In genomic region chr2:64462171-64462570, GRCh38 we compare ENCODE assay signal across 20 cellular contexts. TPM values are rescaled to one million over a fixed set of nuclear protein-coding genes. Genes with fewer than 3 reads are reported as not detected.
DNase-seq lines count a peak whose midpoint lies in the region; ATAC-seq and TF ChIP-seq lines count a peak whose summit lies in the region.
"Had no signal": no experiment of that assay in that cellular context is flagged by ENCODE, and none has a peak within 500 bp of the region (broad histone marks: within the 10 kb centered on the region; RNA-seq: fewer than 3 reads in every experiment).

No MANE protein-coding gene starts in this region.

- H3K27ac Mint-ChIP-seq in type B pancreatic cell, result peak overlapping the region; percentile 19
- H3K27ac Mint-ChIP-seq: CD4-positive, alpha-beta T cell; CD8-positive, alpha-beta memory T cell; HFFc6 had no signal

- no peaks in the 10 kb centered on the region for H3K27me3 Mint-ChIP-seq in type B pancreatic cell
- H3K27me3 Mint-ChIP-seq: CD4-positive, alpha-beta T cell had no signal

- H3K27ac ChIP-seq in A673 (ENCODE audit: low read depth, low read length, poor library complexity, severe bottlenecking), result peak overlapping the region; percentile 51
- H3K27ac ChIP-seq in HEK293 (ENCODE audit: extremely low read depth, low read depth, low read length), result no peak overlapping the region
- H3K27ac ChIP-seq in neutrophil, result peak overlapping the region; percentile 46
- H3K27ac ChIP-seq: BLaER1 treated with 17β-estradiol and CSF1 and Interleukin-3, amounts not matched to agents 10 nM and 100 nM; GM23248 had no signal

- TF ChIP-seq CTCF in A673 (conservative IDR thresholded peaks at IDR 0.05; ENCODE audit: low read depth, low read length) (no peak), HEK293 (tag by site-specific recombination; IDR thresholded peaks at IDR 0.05) (no peak), neutrophil (IDR thresholded peaks at IDR 0.05) (no peak), type B pancreatic cell (conservative IDR thresholded peaks at IDR 0.05) (no peak)

- H3K36me3 ChIP-seq in A673 (ENCODE audit: insufficient read depth, low read length, poor library complexity, severe bottlenecking), result no peaks in the 10 kb centered on the region
- peaks cover 20 to 31% of the 10 kb centered on the region in 2 experiments for H3K36me3 ChIP-seq in HEK293 (ENCODE audit: control insufficient read depth in 2 of 2, insufficient read depth in 1 of 2, low read length in 2 of 2)
- H3K36me3 ChIP-seq in neutrophil, result peaks cover 14% of the 10 kb centered on the region
- H3K36me3 ChIP-seq: BE2C; BLaER1 treated with 17β-estradiol and CSF1 and Interleukin-3, amounts not matched to agents 10 nM and 100 nM had no signal

- intact Hi-C loops in A673 (cut with micrococcal nuclease; ENCODE audit: unreplicated experiment) (no loop called here), Right ventricle myocardium inferior (cut with DNase I) (no loop called here)

- no TSS peak for BruUV-seq in A673 (replicated peaks; lab: Mats Ljungman, UMichigan)

- no peak overlapping the region for H3K4me3 Mint-ChIP-seq in type B pancreatic cell
- H3K4me3 Mint-ChIP-seq: CD14-positive monocyte; CD4-positive, alpha-beta T cell; CD8-positive, alpha-beta memory T cell; H9; HFFc6 had no signal

- peaks cover 13% of the 10 kb centered on the region for H3K36me3 Mint-ChIP-seq in type B pancreatic cell
- H3K36me3 Mint-ChIP-seq: CD14-positive monocyte; CD8-positive, alpha-beta memory T cell had no signal

- CTCF ChIA-PET in A673 (lab: Charles Lee), result no interaction called here
- CTCF ChIA-PET in HEK293 (lab: Yijun Ruan, JAX), result interaction anchor here (0.7 kb wide), 1 partner anchor 24 kb away, joined by 3 read pairs; no protein-coding TSS in a partner anchor

- H3K9me3 ChIP-seq in A673 (ENCODE audit: low read depth, low read length, poor library complexity, severe bottlenecking), result no peaks in the 10 kb centered on the region
- no peaks in the 10 kb centered on the region for H3K9me3 ChIP-seq in HEK293 (ENCODE audit: control insufficient read depth, insufficient read depth, low read depth, low read length)
- H3K9me3 ChIP-seq in neutrophil, result no peaks in the 10 kb centered on the region
- H3K9me3 ChIP-seq: BE2C; BLaER1 treated with 17β-estradiol and CSF1 and Interleukin-3, amounts not matched to agents 10 nM and 100 nM had no signal

- ATAC-seq in Right ventricle myocardium inferior, result no peak
- ATAC-seq in HG02623 (IDR thresholded peaks at IDR 0.05; ENCODE audit: unreplicated experiment), result no peak
- ATAC-seq: HCT116 had no signal

- H3K4me3 ChIP-seq in A673 (ENCODE audit: low read depth, low read length, poor library complexity, severe bottlenecking) (no peak overlapping the region), HEK293 (ENCODE audit: low read depth, low read length) (no peak overlapping the region), neutrophil (ENCODE audit: low read depth in 1 of 2, low read length in 1 of 2) (no peak overlapping the region)
- H3K4me3 ChIP-seq: BLaER1 treated with 17β-estradiol and CSF1 and Interleukin-3, amounts not matched to agents 10 nM and 100 nM; GM23248 had no signal

- peaks cover 23% of the 10 kb centered on the region for H3K4me1 ChIP-seq in A673 (ENCODE audit: insufficient read depth, low read length, poor library complexity, severe bottlenecking)
- no peaks in the 10 kb centered on the region for H3K4me1 ChIP-seq in HEK293 (ENCODE audit: control insufficient read depth, insufficient read depth, low read length)
- H3K4me1 ChIP-seq in neutrophil (ENCODE audit: control insufficient read depth in 1 of 2, insufficient read depth in 1 of 2, low read depth in 1 of 2, low read length in 1 of 2), result peaks cover 58 to 64% of the 10 kb centered on the region in 2 experiments
- H3K4me1 ChIP-seq: BE2C had no signal

- POLR2A ChIA-PET in A673 (lab: Charles Lee; ENCODE audit: low non-redundant PET), result interaction anchor here (0.6 kb wide), 1 partner anchor 178 kb away, joined by 3 read pairs; no protein-coding TSS in a partner anchor
- POLR2A ChIA-PET in HEK293 (lab: Yijun Ruan, JAX), result interaction anchor here (0.5 to 1.5 kb wide), 3 partner anchors 8 to 288 kb away, joined by 3 to 4 read pairs (median 3); no protein-coding TSS in a partner anchor

- H3K4me1 Mint-ChIP-seq in type B pancreatic cell (ENCODE audit: unreplicated experiment), result peaks cover 16% of the 10 kb centered on the region
- H3K4me1 Mint-ChIP-seq: CD8-positive, alpha-beta memory T cell had no signal

- no peak for DNase-seq in A673 (ENCODE audit: low spot score)
- DNase-seq in type B pancreatic cell (ENCODE audit: extremely low spot score, unreplicated experiment), result no peak
- DNase-seq in Right ventricle myocardium inferior (ENCODE audit: missing footprints), result no peak
- DNase-seq in NOMO-1 treated with dmso at 0.1 percent for 144 hours (lab: John Stamatoyannopoulos, UW; ENCODE audit: unreplicated experiment), result no peak
- DNase-seq: BE2C; CD4-positive, alpha-beta T cell; CD8-positive, alpha-beta memory T cell; DMS 273 treated with DMSO at 0.1 percent for 48 hours; DMS79; EL; GF-D8; H9; HFFc6 had no signal

- H3K27me3 ChIP-seq in A673 (replicated peaks; ENCODE audit: insufficient read depth, low read depth, low read length, poor library complexity) (no peaks in the 10 kb centered on the region), neutrophil (no peaks in the 10 kb centered on the region)
- H3K27me3 ChIP-seq: BE2C; BLaER1 treated with 17β-estradiol and CSF1 and Interleukin-3, amounts not matched to agents 10 nM and 100 nM had no signal

- H3K9me3 Mint-ChIP-seq in type B pancreatic cell, result no peaks in the 10 kb centered on the region
- H3K9me3 Mint-ChIP-seq: CD4-positive, alpha-beta T cell; CD8-positive, alpha-beta memory T cell; H9; HFFc6 had no signal

TF ChIP-seq in HEK293, 187 proteins besides CTCF, POLR2A, EP300 and RAD21:
- peak; percentile 63 for TF ChIP-seq SCRT2 (tag by site-specific recombination; IDR thresholded peaks at IDR 0.05)
- TF ChIP-seq ZNF211 (tag by site-specific recombination; IDR thresholded peaks at IDR 0.05; ENCODE audit: low read depth), result no peak

RNA-seq across cellular contexts. Expression of gene LGALSL, which starts 8.2 kb away (rescaled TPM):
- total RNA-seq in A673 (2021) (5.9 and 7.4 TPM in 2 replicates), type B pancreatic cell (ENCODE audit: low replicate concordance) (19.2 and 20.3 TPM in 2 replicates), Right ventricle myocardium inferior (6.6 TPM)
